ENCODE assay signal across 1 cellular context in genomic region chr6:24511976-24512375, GRCh38. TPM values are rescaled to one million over a fixed set of nuclear protein-coding genes. Genes with fewer than 3 reads are reported as not detected.
"Had no signal": no experiment of that assay in that cellular context is flagged by ENCODE, and none has a peak within 500 bp of the region (broad histone marks: within the 10 kb centered on the region; RNA-seq: fewer than 3 reads in every experiment).

No MANE protein-coding gene starts in this region.

RNA-seq across cellular contexts. Expression of gene GPLD1, which starts 22.6 kb away (rescaled TPM):
- total RNA-seq: pulmonary artery endothelial cell had no signal
